15 cellular contexts compared by ENCODE assay signal in genomic region chr3:183904833-183905780, GRCh38.
"Had no signal": no experiment of that assay in that cellular context is flagged by ENCODE, and none has a peak within 500 bp of the region (broad histone marks: within the 10 kb centered on the region; RNA-seq: fewer than 3 reads in every experiment).

No MANE protein-coding gene starts in this region.

- H3K4me1 Mint-ChIP-seq: activated CD4-positive, alpha-beta memory T cell treated with anti-CD3 and anti-CD28 coated beads, Interleukin-2, amount 10 ng/mL, durations not matched to agents 7 days and 5 days; activated CD4-positive, alpha-beta T cell treated with anti-CD3 and anti-CD28 coated beads for 36 hours; activated naive CD8-positive, alpha-beta T cell treated with anti-CD3 and anti-CD28 coated beads, Interleukin-2, amount 10 ng/mL, durations not matched to agents 7 days and 5 days; neural progenitor cell had no signal

- FAIRE-seq: frontal cortex, keratinocyte, pancreas had no signal

- H3K4me2 ChIP-seq: neural progenitor cell had no signal

- H3K36me3 ChIP-seq: breast epithelium, heart right ventricle, neural progenitor cell, pancreas, transverse colon had no signal

- H3K4me3 Mint-ChIP-seq: activated CD4-positive, alpha-beta memory T cell treated with anti-CD3 and anti-CD28 coated beads, Interleukin-2, amount 10 ng/mL, durations not matched to agents 7 days and 5 days; activated CD4-positive, alpha-beta T cell treated with anti-CD3 and anti-CD28 coated beads for 36 hours; activated naive CD8-positive, alpha-beta T cell treated with anti-CD3 and anti-CD28 coated beads, Interleukin-2, amount 10 ng/mL, durations not matched to agents 7 days and 5 days; activated T-cell treated with anti-CD3 and anti-CD28 coated beads, Interleukin-2, amount 50 U/mL, for 72 hours; neural progenitor cell had no signal

- H3K36me3 Mint-ChIP-seq: activated naive CD8-positive, alpha-beta T cell treated with anti-CD3 and anti-CD28 coated beads, Interleukin-2, amount 10 ng/mL, durations not matched to agents 7 days and 5 days; neural progenitor cell had no signal

- H3K9me3 ChIP-seq: breast epithelium, heart right ventricle, pancreas, transverse colon had no signal

- H3K27ac Mint-ChIP-seq: activated CD4-positive, alpha-beta memory T cell treated with anti-CD3 and anti-CD28 coated beads, Interleukin-2, amount 10 ng/mL, durations not matched to agents 7 days and 5 days; activated CD4-positive, alpha-beta T cell treated with anti-CD3 and anti-CD28 coated beads for 36 hours; activated naive CD8-positive, alpha-beta T cell treated with anti-CD3 and anti-CD28 coated beads, Interleukin-2, amount 10 ng/mL, durations not matched to agents 7 days and 5 days; activated T-cell treated with anti-CD3 and anti-CD28 coated beads, Interleukin-2, amount 50 U/mL, for 72 hours; neural progenitor cell had no signal

- H3K27me3 ChIP-seq: breast epithelium, neural progenitor cell, pancreas, transverse colon had no signal

- H2AFZ ChIP-seq: neural progenitor cell had no signal

- H3K27ac ChIP-seq: breast epithelium, heart right ventricle, neural progenitor cell, pancreas, skin epidermis, transverse colon had no signal

- H3K9me3 Mint-ChIP-seq: activated CD4-positive, alpha-beta memory T cell treated with anti-CD3 and anti-CD28 coated beads, Interleukin-2, amount 10 ng/mL, durations not matched to agents 7 days and 5 days; activated T-cell treated with anti-CD3 and anti-CD28 coated beads, Interleukin-2, amount 50 U/mL, for 72 hours; neural progenitor cell had no signal

- H3K4me3 ChIP-seq: breast epithelium, heart right ventricle, neural progenitor cell, pancreas, skin epidermis, transverse colon had no signal

- H3K4me1 ChIP-seq: breast epithelium, heart right ventricle, neural progenitor cell, pancreas, transverse colon had no signal

- H3K9ac ChIP-seq: neural progenitor cell had no signal

- DNase-seq: activated gamma-delta T cell treated with Interleukin-2 at 50 U/mL for 16 hours, anterior cingulate cortex, heart right ventricle, T-helper 9 cell had no signal
